8 cellular contexts compared by ENCODE assay signal in genomic region chr13:27954406-27954851, GRCh38. TPM values are rescaled to one million over a fixed set of nuclear protein-coding genes. Genes with fewer than 3 reads are reported as not detected.
DNase-seq lines count a peak whose midpoint lies in the region; ATAC-seq, FAIRE-seq and TF ChIP-seq lines count a peak whose summit lies in the region.

No MANE protein-coding gene starts in this region.

- no peak for FAIRE-seq in keratinocyte (lab: Jason Lieb, UNC)

- peaks cover 9% of the 10 kb centered on the region for H3K4me1 Mint-ChIP-seq in activated naive CD8-positive, alpha-beta T cell treated with anti-CD3 and anti-CD28 coated beads, Interleukin-2, amount 10 ng/mL, durations not matched to agents 7 days and 5 days

- POLR2A ChIA-PET in activated naive CD8-positive, alpha-beta T cell treated with anti-CD3 and anti-CD28 coated beads, Interleukin-2, amount 10 ng/mL, durations not matched to agents 7 days and 5 days (lab: Charles Lee), result no interaction called here

- H3K27me3 ChIP-seq in keratinocyte (ENCODE audit: control insufficient read depth, extremely low read depth, insufficient read depth, low read length) (peaks cover 41% of the 10 kb centered on the region), subcutaneous abdominal adipose tissue (ENCODE audit: control insufficient read depth in 5 of 5, insufficient read depth in 4 of 5, low read length in 5 of 5) (peaks cover 11 to 35% (median 20%) of the 10 kb centered on the region in 5 donors)

- peak overlapping the region; percentile 75 for H3K4me2 ChIP-seq in keratinocyte (ENCODE audit: control insufficient read depth, extremely low read depth, insufficient read depth, low read depth, low read length)

- H3K4me1 ChIP-seq in keratinocyte (ENCODE audit: control insufficient read depth, extremely low read depth, insufficient read depth, low read length) (no peaks in the 10 kb centered on the region), subcutaneous abdominal adipose tissue (ENCODE audit: control insufficient read depth in 5 of 5, insufficient read depth in 5 of 5, low read length in 5 of 5) (peaks cover 0 to 20% (median 16%) of the 10 kb centered on the region in 5 donors)

- peak overlapping the region; percentile 89 for H2AFZ ChIP-seq in keratinocyte (ENCODE audit: control insufficient read depth, low read length)

- DNase-seq in NCI-H524 (lab: John Stamatoyannopoulos, UW) (peak; percentile 58 to 70), NCI-H524 treated with DMSO at 0.1 percent for 48 hours (lab: John Stamatoyannopoulos, UW) (no peak), keratinocyte (ENCODE audit: low read depth, low spot score) (no peak), dedifferentiated amniotic fluid mesenchymal stem cell (ENCODE audit: extremely low spot score) (no peak), NOMO-1 treated with DMSO at 0.1 percent for 48 hours (lab: John Stamatoyannopoulos, UW; ENCODE audit: unreplicated experiment) (no peak)
- DNase-seq in activated naive CD8-positive, alpha-beta T cell treated with anti-CD3 and anti-CD28 coated beads, Interleukin-2, amount 10 ng/mL, durations not matched to agents 7 days and 5 days, result peak; percentile 49

- no peak overlapping the region for H3K27ac Mint-ChIP-seq in activated naive CD8-positive, alpha-beta T cell treated with anti-CD3 and anti-CD28 coated beads, Interleukin-2, amount 10 ng/mL, durations not matched to agents 7 days and 5 days

- no peaks in the 10 kb centered on the region for H3K36me3 ChIP-seq in keratinocyte (ENCODE audit: control insufficient read depth in 2 of 2, extremely low read depth in 1 of 2, insufficient read depth in 2 of 2, low read length in 2 of 2)
- no peaks in the 10 kb centered on the region for H3K36me3 ChIP-seq in subcutaneous abdominal adipose tissue (ENCODE audit: control insufficient read depth in 5 of 5, insufficient read depth in 5 of 5, low read length in 5 of 5)

- no peaks in the 10 kb centered on the region for H3K9me3 ChIP-seq in keratinocyte (ENCODE audit: control insufficient read depth, low read depth, low read length)
- H3K9me3 ChIP-seq in subcutaneous abdominal adipose tissue (ENCODE audit: control insufficient read depth in 5 of 5, low read length in 5 of 5), result peaks cover 0 to 3% (median 0%) of the 10 kb centered on the region in 5 donors

- dilution Hi-C loops in keratinocyte (cut with MboI; ENCODE audit: extremely low pct_ligation_motif_present, low sequenced_read_pairs), result loop anchor here (25.0 kb wide), 1 partner anchor 117 kb away; no protein-coding TSS in a partner anchor

- H3K4me3 ChIP-seq in keratinocyte (ENCODE audit: control insufficient read depth in 2 of 3, extremely low read depth in 1 of 3, insufficient read depth in 2 of 3, low read depth in 1 of 3, low read length in 3 of 3) (peak overlapping the region; percentile 41 to 68 (median 57)), subcutaneous abdominal adipose tissue (ENCODE audit: low read depth in 1 of 5, low read length in 5 of 5) (peak overlapping the region in 4 of 5 donors; percentile 60 to 69 (median 64))

- peak; percentile 33 for ATAC-seq in HG03025 (IDR thresholded peaks at IDR 0.05; ENCODE audit: low FRiP score, unreplicated experiment)
- ATAC-seq in activated naive CD8-positive, alpha-beta T cell treated with anti-CD3 and anti-CD28 coated beads, Interleukin-2, amount 10 ng/mL, durations not matched to agents 7 days and 5 days (ENCODE audit: low read depth), result peak; percentile 27

- peak in 1 of 3 experiments; percentile 5 for TF ChIP-seq CTCF in keratinocyte (optimal IDR thresholded peaks at IDR 0.05 in 1 of 3, IDR thresholded peaks at IDR 0.05 in 1 of 3, conservative IDR thresholded peaks at IDR 0.05 in 1 of 3; ENCODE audit: extremely low read depth in 1 of 3, insufficient read depth in 2 of 3, low read length in 3 of 3)

- H3K27ac ChIP-seq in keratinocyte (ENCODE audit: control insufficient read depth, insufficient read depth, low read length) (no peak overlapping the region), subcutaneous abdominal adipose tissue (ENCODE audit: low read depth, low read length) (no peak overlapping the region)

- peak overlapping the region; percentile 66 for H3K4me3 Mint-ChIP-seq in activated naive CD8-positive, alpha-beta T cell treated with anti-CD3 and anti-CD28 coated beads, Interleukin-2, amount 10 ng/mL, durations not matched to agents 7 days and 5 days

- H4K20me1 ChIP-seq in keratinocyte (ENCODE audit: control insufficient read depth, extremely low read depth, insufficient read depth, low read length), result no peaks in the 10 kb centered on the region

- no peaks in the 10 kb centered on the region for H3K9me3 Mint-ChIP-seq in activated naive CD8-positive, alpha-beta T cell treated with anti-CD3 and anti-CD28 coated beads, Interleukin-2, amount 10 ng/mL, durations not matched to agents 7 days and 5 days

- no peaks in the 10 kb centered on the region for H3K79me2 ChIP-seq in keratinocyte (ENCODE audit: control insufficient read depth, insufficient read depth, low read length)

- H3K27me3 Mint-ChIP-seq in activated naive CD8-positive, alpha-beta T cell treated with anti-CD3 and anti-CD28 coated beads, Interleukin-2, amount 10 ng/mL, durations not matched to agents 7 days and 5 days, result peaks cover 58% of the 10 kb centered on the region

- no peaks in the 10 kb centered on the region for H3K9me1 ChIP-seq in keratinocyte (ENCODE audit: control insufficient read depth, extremely low read depth, insufficient read depth, low read length)

- H3K9ac ChIP-seq in keratinocyte (ENCODE audit: control insufficient read depth, extremely low read depth, insufficient read depth, low read length), result no peak overlapping the region
- peak overlapping the region in 2 of 5 donors; percentile 25 to 39 for H3K9ac ChIP-seq in subcutaneous abdominal adipose tissue (ENCODE audit: low read length in 5 of 5)

- no peaks in the 10 kb centered on the region for H3K36me3 Mint-ChIP-seq in activated naive CD8-positive, alpha-beta T cell treated with anti-CD3 and anti-CD28 coated beads, Interleukin-2, amount 10 ng/mL, durations not matched to agents 7 days and 5 days

RNA-seq across cellular contexts. Expression of gene CDX2, which starts 14.7 kb away (rescaled TPM):
- total RNA-seq in activated naive CD8-positive, alpha-beta T cell treated with anti-CD3 and anti-CD28 coated beads, Interleukin-2, amount 10 ng/mL, durations not matched to agents 7 days and 5 days, result not detected
- not detected in 3 replicates for polyA plus RNA-seq in keratinocyte
- polyA plus RNA-seq in keratinocyte (2011; ENCODE audit: low read depth), result not detected
- not detected in 2 replicates for polyA plus RNA-seq in keratinocyte (2011; cell fraction: cytosol; rRNA removed)
- not detected in 2 replicates for polyA plus RNA-seq in keratinocyte (2011; cell fraction: nucleus; rRNA removed)
- not detected in 2 replicates for polyA plus RNA-seq in keratinocyte (2012; ENCODE audit: low replicate concordance)
- polyA minus RNA-seq in keratinocyte, result not detected in 3 replicates
- not detected for polyA minus RNA-seq in keratinocyte (2011; cell fraction: cytosol; rRNA and poly(A)+ RNA removed)
- polyA minus RNA-seq in keratinocyte (2011; cell fraction: nucleus; rRNA and poly(A)+ RNA removed), result not detected in 2 replicates

RNA-seq across cellular contexts. Expression of gene URAD, which starts 34.1 kb away (rescaled TPM):
- not detected for total RNA-seq in activated naive CD8-positive, alpha-beta T cell treated with anti-CD3 and anti-CD28 coated beads, Interleukin-2, amount 10 ng/mL, durations not matched to agents 7 days and 5 days
- polyA plus RNA-seq in keratinocyte, result not detected in 3 replicates
- polyA plus RNA-seq in keratinocyte (2011; ENCODE audit: low read depth), result not detected
- polyA plus RNA-seq in keratinocyte (2011; cell fraction: cytosol; rRNA removed), result not detected in 2 replicates
- polyA plus RNA-seq in keratinocyte (2011; cell fraction: nucleus; rRNA removed), result not detected in 2 replicates
- not detected in 2 replicates for polyA plus RNA-seq in keratinocyte (2012; ENCODE audit: low replicate concordance)
- not detected in 3 replicates for polyA minus RNA-seq in keratinocyte
- polyA minus RNA-seq in keratinocyte (2011; cell fraction: cytosol; rRNA and poly(A)+ RNA removed), result not detected
- not detected in 2 replicates for polyA minus RNA-seq in keratinocyte (2011; cell fraction: nucleus; rRNA and poly(A)+ RNA removed)

RNA-seq across cellular contexts. Expression of gene PDX1, which starts 34.6 kb away (rescaled TPM):
- not detected for total RNA-seq in activated naive CD8-positive, alpha-beta T cell treated with anti-CD3 and anti-CD28 coated beads, Interleukin-2, amount 10 ng/mL, durations not matched to agents 7 days and 5 days
- polyA plus RNA-seq in keratinocyte, result not detected in 3 replicates
- polyA plus RNA-seq in keratinocyte (2011; ENCODE audit: low read depth), result not detected
- not detected in 2 replicates for polyA plus RNA-seq in keratinocyte (2011; cell fraction: cytosol; rRNA removed)
- not detected in 2 replicates for polyA plus RNA-seq in keratinocyte (2011; cell fraction: nucleus; rRNA removed)
- polyA plus RNA-seq in keratinocyte (2012; ENCODE audit: low replicate concordance), result not detected in 2 replicates
- not detected in 3 replicates for polyA minus RNA-seq in keratinocyte
- polyA minus RNA-seq in keratinocyte (2011; cell fraction: cytosol; rRNA and poly(A)+ RNA removed), result not detected
- not detected in 2 replicates for polyA minus RNA-seq in keratinocyte (2011; cell fraction: nucleus; rRNA and poly(A)+ RNA removed)

Comparison
In these comparisons a context has a peak if more than half of its experiments do, and no peak if none do; other contexts are left out.
1. DNase-seq: peak in NCI-H524 (2 of 2) and activated naive CD8-positive, alpha-beta T cell treated with anti-CD3 and anti-CD28 coated beads, Interleukin-2, amount 10 ng/mL, durations not matched to agents 7 days and 5 days (single experiment); none in NCI-H524 treated with DMSO at 0.1 percent for 48 hours (single experiment), keratinocyte (single experiment), dedifferentiated amniotic fluid mesenchymal stem cell (single experiment) and NOMO-1 treated with DMSO at 0.1 percent for 48 hours (single experiment).